In the genomic region with DNA sequence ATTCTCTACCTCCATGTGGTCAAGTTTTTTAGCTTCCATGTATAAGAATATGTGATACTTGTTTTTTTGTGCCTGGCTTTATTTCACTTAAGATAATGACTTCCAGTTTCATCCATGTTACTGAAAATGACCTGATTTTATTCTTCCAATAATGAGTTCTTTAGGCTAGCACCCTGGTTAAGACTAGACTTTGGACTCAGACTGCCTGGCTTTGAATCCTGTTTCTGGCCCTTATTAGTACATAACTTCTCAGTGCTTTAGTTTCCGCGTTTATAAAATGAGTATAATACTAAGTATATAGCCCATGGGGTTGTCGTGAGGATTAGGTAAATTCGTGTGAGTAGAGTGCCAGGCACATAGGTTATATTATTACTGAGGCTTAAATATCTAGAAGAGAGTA, we compare ENCODE assay signal across 1 cellular context.
TF ChIP-seq lines count a peak whose summit lies in the region.

No MANE protein-coding gene starts in this region.

TF ChIP-seq in HepG2, 621 proteins besides CTCF, POLR2A, EP300 and RAD21 (continued from another document):
- TF ChIP-seq AHR (CRISPR knock-in tag; IDR thresholded peaks at IDR 0.05) (no peak), CBX1 (IDR thresholded peaks at IDR 0.05; ENCODE audit: low read depth) (no peak), ZNF382 (CRISPR knock-in tag; IDR thresholded peaks at IDR 0.05; ENCODE audit: borderline replicate concordance) (no peak), ZNF138 (CRISPR knock-in tag; IDR thresholded peaks at IDR 0.05; ENCODE audit: low read depth) (no peak), ELF3 (CRISPR knock-in tag; IDR thresholded peaks at IDR 0.05) (no peak), ZKSCAN5 (CRISPR knock-in tag; IDR thresholded peaks at IDR 0.05) (no peak), TARDBP (CRISPR knock-in tag; IDR thresholded peaks at IDR 0.05) (no peak), ZNF619 (CRISPR knock-in tag; IDR thresholded peaks at IDR 0.05) (no peak), ZNF484 (CRISPR knock-in tag; IDR thresholded peaks at IDR 0.05; ENCODE audit: borderline replicate concordance, low read depth) (no peak), CBX5 (CRISPR knock-in tag; IDR thresholded peaks at IDR 0.05; ENCODE audit: borderline replicate concordance) (no peak)
- TF ChIP-seq, protein P1, sequence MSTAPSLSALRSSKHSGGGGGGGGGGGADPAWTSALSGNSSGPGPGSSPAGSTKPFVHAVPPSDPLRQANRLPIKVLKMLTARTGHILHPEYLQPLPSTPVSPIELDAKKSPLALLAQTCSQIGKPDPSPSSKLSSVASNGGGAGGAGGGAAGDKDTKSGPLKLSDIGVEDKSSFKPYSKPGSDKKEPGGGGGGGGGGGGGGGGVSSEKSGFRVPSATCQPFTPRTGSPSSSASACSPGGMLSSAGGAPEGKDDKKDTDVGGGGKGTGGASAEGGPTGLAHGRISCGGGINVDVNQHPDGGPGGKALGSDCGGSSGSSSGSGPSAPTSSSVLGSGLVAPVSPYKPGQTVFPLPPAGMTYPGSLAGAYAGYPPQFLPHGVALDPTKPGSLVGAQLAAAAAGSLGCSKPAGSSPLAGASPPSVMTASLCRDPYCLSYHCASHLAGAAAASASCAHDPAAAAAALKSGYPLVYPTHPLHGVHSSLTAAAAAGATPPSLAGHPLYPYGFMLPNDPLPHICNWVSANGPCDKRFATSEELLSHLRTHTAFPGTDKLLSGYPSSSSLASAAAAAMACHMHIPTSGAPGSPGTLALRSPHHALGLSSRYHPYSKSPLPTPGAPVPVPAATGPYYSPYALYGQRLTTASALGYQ (CRISPR knock-in tag; IDR thresholded peaks at IDR 0.05), result no peak
- TF ChIP-seq, protein P2, sequence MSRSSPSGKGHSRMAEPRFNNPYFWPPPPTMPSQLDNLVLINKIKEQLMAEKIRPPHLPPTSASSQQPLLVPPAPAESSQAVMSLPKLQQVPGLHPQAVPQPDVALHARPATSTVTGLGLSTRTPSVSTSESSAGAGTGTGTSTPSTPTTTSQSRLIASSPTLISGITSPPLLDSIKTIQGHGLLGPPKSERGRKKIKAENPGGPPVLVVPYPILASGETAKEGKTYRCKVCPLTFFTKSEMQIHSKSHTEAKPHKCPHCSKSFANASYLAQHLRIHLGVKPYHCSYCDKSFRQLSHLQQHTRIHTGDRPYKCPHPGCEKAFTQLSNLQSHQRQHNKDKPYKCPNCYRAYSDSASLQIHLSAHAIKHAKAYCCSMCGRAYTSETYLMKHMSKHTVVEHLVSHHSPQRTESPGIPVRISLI (CRISPR knock-in tag; IDR thresholded peaks at IDR 0.05; ENCODE audit: borderline replicate concordance), result no peak
- TF ChIP-seq, protein P3, sequence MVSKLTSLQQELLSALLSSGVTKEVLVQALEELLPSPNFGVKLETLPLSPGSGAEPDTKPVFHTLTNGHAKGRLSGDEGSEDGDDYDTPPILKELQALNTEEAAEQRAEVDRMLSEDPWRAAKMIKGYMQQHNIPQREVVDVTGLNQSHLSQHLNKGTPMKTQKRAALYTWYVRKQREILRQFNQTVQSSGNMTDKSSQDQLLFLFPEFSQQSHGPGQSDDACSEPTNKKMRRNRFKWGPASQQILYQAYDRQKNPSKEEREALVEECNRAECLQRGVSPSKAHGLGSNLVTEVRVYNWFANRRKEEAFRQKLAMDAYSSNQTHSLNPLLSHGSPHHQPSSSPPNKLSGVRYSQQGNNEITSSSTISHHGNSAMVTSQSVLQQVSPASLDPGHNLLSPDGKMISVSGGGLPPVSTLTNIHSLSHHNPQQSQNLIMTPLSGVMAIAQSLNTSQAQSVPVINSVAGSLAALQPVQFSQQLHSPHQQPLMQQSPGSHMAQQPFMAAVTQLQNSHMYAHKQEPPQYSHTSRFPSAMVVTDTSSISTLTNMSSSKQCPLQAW (CRISPR knock-in tag; IDR thresholded peaks at IDR 0.05), result no peak
